In genomic region chr1:23732363-23733224, GRCh38 we compare ENCODE assay signal across 3 cellular contexts.
TF ChIP-seq lines count a peak whose summit lies in the region.

No MANE protein-coding gene starts in this region.

TF ChIP-seq in A549, 52 proteins besides CTCF, POLR2A, EP300 and RAD21:
- TF ChIP-seq MAFK (IDR thresholded peaks at IDR 0.05; ENCODE audit: partially characterized antibody) (peak; percentile 40), FOSB (CRISPR knock-in tag; IDR thresholded peaks at IDR 0.05) (no peak), CEBPB (IDR thresholded peaks at IDR 0.05) (no peak)

TF ChIP-seq in GM23338, 12 proteins besides CTCF, POLR2A, EP300 and RAD21:
- no peak for TF ChIP-seq EZH2phosphoT487 (IDR thresholded peaks at IDR 0.05; ENCODE audit: unreplicated experiment)
- TF ChIP-seq, protein P1, sequence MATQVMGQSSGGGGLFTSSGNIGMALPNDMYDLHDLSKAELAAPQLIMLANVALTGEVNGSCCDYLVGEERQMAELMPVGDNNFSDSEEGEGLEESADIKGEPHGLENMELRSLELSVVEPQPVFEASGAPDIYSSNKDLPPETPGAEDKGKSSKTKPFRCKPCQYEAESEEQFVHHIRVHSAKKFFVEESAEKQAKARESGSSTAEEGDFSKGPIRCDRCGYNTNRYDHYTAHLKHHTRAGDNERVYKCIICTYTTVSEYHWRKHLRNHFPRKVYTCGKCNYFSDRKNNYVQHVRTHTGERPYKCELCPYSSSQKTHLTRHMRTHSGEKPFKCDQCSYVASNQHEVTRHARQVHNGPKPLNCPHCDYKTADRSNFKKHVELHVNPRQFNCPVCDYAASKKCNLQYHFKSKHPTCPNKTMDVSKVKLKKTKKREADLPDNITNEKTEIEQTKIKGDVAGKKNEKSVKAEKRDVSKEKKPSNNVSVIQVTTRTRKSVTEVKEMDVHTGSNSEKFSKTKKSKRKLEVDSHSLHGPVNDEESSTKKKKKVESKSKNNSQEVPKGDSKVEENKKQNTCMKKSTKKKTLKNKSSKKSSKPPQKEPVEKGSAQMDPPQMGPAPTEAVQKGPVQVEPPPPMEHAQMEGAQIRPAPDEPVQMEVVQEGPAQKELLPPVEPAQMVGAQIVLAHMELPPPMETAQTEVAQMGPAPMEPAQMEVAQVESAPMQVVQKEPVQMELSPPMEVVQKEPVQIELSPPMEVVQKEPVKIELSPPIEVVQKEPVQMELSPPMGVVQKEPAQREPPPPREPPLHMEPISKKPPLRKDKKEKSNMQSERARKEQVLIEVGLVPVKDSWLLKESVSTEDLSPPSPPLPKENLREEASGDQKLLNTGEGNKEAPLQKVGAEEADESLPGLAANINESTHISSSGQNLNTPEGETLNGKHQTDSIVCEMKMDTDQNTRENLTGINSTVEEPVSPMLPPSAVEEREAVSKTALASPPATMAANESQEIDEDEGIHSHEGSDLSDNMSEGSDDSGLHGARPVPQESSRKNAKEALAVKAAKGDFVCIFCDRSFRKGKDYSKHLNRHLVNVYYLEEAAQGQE (IDR thresholded peaks at IDR 0.05; ENCODE audit: unreplicated experiment) = no peak
- TF ChIP-seq, protein P2, sequence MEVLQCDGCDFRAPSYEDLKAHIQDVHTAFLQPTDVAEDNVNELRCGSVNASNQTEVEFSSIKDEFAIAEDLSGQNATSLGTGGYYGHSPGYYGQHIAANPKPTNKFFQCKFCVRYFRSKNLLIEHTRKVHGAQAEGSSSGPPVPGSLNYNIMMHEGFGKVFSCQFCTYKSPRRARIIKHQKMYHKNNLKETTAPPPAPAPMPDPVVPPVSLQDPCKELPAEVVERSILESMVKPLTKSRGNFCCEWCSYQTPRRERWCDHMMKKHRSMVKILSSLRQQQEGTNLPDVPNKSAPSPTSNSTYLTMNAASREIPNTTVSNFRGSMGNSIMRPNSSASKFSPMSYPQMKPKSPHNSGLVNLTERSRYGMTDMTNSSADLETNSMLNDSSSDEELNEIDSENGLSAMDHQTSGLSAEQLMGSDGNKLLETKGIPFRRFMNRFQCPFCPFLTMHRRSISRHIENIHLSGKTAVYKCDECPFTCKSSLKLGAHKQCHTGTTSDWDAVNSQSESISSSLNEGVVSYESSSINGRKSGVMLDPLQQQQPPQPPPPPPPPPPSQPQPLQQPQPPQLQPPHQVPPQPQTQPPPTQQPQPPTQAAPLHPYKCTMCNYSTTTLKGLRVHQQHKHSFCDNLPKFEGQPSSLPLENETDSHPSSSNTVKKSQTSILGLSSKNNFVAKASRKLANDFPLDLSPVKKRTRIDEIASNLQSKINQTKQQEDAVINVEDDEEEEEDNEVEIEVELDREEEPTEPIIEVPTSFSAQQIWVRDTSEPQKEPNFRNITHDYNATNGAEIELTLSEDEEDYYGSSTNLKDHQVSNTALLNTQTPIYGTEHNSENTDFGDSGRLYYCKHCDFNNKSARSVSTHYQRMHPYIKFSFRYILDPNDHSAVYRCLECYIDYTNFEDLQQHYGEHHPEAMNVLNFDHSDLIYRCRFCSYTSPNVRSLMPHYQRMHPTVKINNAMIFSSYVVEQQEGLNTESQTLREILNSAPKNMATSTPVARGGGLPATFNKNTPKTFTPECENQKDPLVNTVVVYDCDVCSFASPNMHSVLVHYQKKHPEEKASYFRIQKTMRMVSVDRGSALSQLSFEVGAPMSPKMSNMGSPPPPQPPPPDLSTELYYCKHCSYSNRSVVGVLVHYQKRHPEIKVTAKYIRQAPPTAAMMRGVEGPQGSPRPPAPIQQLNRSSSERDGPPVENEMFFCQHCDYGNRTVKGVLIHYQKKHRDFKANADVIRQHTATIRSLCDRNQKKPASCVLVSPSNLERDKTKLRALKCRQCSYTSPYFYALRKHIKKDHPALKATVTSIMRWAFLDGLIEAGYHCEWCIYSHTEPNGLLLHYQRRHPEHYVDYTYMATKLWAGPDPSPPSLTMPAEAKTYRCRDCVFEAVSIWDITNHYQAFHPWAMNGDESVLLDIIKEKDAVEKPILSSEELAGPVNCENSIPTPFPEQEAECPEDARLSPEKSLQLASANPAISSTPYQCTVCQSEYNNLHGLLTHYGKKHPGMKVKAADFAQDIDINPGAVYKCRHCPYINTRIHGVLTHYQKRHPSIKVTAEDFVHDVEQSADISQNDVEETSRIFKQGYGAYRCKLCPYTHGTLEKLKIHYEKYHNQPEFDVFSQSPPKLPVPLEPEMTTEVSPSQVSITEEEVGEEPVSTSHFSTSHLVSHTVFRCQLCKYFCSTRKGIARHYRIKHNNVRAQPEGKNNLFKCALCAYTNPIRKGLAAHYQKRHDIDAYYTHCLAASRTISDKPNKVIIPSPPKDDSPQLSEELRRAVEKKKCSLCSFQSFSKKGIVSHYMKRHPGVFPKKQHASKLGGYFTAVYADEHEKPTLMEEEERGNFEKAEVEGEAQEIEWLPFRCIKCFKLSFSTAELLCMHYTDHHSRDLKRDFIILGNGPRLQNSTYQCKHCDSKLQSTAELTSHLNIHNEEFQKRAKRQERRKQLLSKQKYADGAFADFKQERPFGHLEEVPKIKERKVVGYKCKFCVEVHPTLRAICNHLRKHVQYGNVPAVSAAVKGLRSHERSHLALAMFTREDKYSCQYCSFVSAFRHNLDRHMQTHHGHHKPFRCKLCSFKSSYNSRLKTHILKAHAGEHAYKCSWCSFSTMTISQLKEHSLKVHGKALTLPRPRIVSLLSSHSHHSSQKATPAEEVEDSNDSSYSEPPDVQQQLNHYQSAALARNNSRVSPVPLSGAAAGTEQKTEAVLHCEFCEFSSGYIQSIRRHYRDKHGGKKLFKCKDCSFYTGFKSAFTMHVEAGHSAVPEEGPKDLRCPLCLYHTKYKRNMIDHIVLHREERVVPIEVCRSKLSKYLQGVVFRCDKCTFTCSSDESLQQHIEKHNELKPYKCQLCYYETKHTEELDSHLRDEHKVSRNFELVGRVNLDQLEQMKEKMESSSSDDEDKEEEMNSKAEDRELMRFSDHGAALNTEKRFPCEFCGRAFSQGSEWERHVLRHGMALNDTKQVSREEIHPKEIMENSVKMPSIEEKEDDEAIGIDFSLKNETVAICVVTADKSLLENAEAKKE (CRISPR knock-in tag; IDR thresholded peaks at IDR 0.05) = no peak
- TF ChIP-seq ZNF114 (CRISPR knock-in tag; IDR thresholded peaks at IDR 0.05) = no peak
- TF ChIP-seq JUNB (IDR thresholded peaks at IDR 0.05; ENCODE audit: unreplicated experiment) = no peak
- TF ChIP-seq CREB1 (CRISPR knock-in tag; IDR thresholded peaks at IDR 0.05; ENCODE audit: low read depth) = no peak
- TF ChIP-seq STAT1 (IDR thresholded peaks at IDR 0.05; ENCODE audit: unreplicated experiment) = no peak
- TF ChIP-seq ZNF331 (CRISPR knock-in tag; IDR thresholded peaks at IDR 0.05; ENCODE audit: low read depth) = no peak
- no peak for TF ChIP-seq POLR2AphosphoS5 (IDR thresholded peaks at IDR 0.05; ENCODE audit: low read depth)
- no peak for TF ChIP-seq EZH2 (IDR thresholded peaks at IDR 0.05; ENCODE audit: low read depth, unreplicated experiment)
- no peak for TF ChIP-seq ETS1 (IDR thresholded peaks at IDR 0.05)
- no peak for TF ChIP-seq NANOG (IDR thresholded peaks at IDR 0.05; ENCODE audit: borderline replicate concordance)

TF ChIP-seq in SK-N-SH, 30 proteins besides CTCF, POLR2A, EP300 and RAD21:
- TF ChIP-seq JUND (IDR thresholded peaks at IDR 0.05) (peak; percentile 26; the same call in 1 of the 2 replicates), CHD2 (IDR thresholded peaks at IDR 0.05; ENCODE audit: low read length, partially characterized antibody) (no peak), IRF3 (IDR thresholded peaks at IDR 0.05; ENCODE audit: low read depth, low read length) (no peak), FOSL2 (IDR thresholded peaks at IDR 0.05; ENCODE audit: borderline replicate concordance, low read depth) (0 out of 2 replicates have a peak, but pooled peaks have one; percentile 26)
